In genomic region chr7:4169505-4169904, GRCh38 we compare ENCODE assay signal across 23 cellular contexts.
A peak's percentile ranks its signal among the peaks of the same experiment; 100 is the strongest.
DNase-seq lines count a peak whose midpoint lies in the region; ATAC-seq and TF ChIP-seq lines count a peak whose summit lies in the region.
"Had no signal": no experiment of that assay in that cellular context is flagged by ENCODE, and none has a peak within 500 bp of the region (broad histone marks: within the 10 kb centered on the region; RNA-seq: fewer than 3 reads in every experiment).

No MANE protein-coding gene starts in this region.

- in situ Hi-C loops in GM13976 (cut with MboI; ENCODE audit: low sequenced_read_pairs, unreplicated experiment) = no loop called here

- H3K4me3 ChIP-seq in epithelial cell of esophagus (ENCODE audit: low read length) (no peak overlapping the region), neuronal stem cell (ENCODE audit: low read length in 2 of 2) (no peak overlapping the region)
- H3K4me3 ChIP-seq: esophagus squamous epithelium, HAP-1, left ventricle myocardium inferior, right lobe of liver, tibial nerve had no signal

- H3K23ac ChIP-seq in neuronal stem cell (ENCODE audit: low read depth, low read length, poor library complexity) = peak overlapping the region; percentile 87

- no peaks in the 10 kb centered on the region for H3K27me3 ChIP-seq in neuronal stem cell (ENCODE audit: control insufficient read depth in 3 of 3, insufficient read depth in 3 of 3, low read depth in 1 of 3, low read length in 3 of 3)
- H3K27me3 ChIP-seq: right lobe of liver, tibial nerve had no signal

- no peak overlapping the region for H2BK120ac ChIP-seq in neuronal stem cell (ENCODE audit: low read depth, low read length)

- H4K8ac ChIP-seq in neuronal stem cell (ENCODE audit: low read depth, low read length) = no peak overlapping the region

- peak overlapping the region; percentile 60 for H2AK5ac ChIP-seq in neuronal stem cell (ENCODE audit: low read depth, low read length)

- H2BK12ac ChIP-seq in neuronal stem cell (ENCODE audit: low read length) = no peak overlapping the region

- H3K36me3 ChIP-seq in neuronal stem cell (replicated peaks in 1 of 2; ENCODE audit: control insufficient read depth in 2 of 2, insufficient read depth in 2 of 2, low read length in 2 of 2) = no peaks in the 10 kb centered on the region
- H3K36me3 ChIP-seq: esophagus squamous epithelium, HAP-1, left ventricle myocardium inferior, right lobe of liver, tibial nerve had no signal

- H3K4ac ChIP-seq in neuronal stem cell (ENCODE audit: low read length) = no peak overlapping the region

- H3K79me1 ChIP-seq in neuronal stem cell (ENCODE audit: low read depth, low read length) = no peaks in the 10 kb centered on the region

- TF ChIP-seq CTCF in epithelial cell of esophagus (IDR thresholded peaks at IDR 0.05; ENCODE audit: insufficient read depth, low read depth, low read length, missing control alignments) (no peak), GM13976 (IDR thresholded peaks at IDR 0.05; ENCODE audit: borderline replicate concordance, control extremely low read depth, extremely low read depth, insufficient read depth, missing control alignments) (no peak)

- H4K91ac ChIP-seq in neuronal stem cell (ENCODE audit: low read depth, low read length, poor library complexity) = no peak overlapping the region

- no peak overlapping the region for H3K9ac ChIP-seq in neuronal stem cell (ENCODE audit: low read depth, low read length, poor library complexity)

- no CpG with 5 or more reads among the region's 10 CpGs for WGBS in neuronal stem cell (ENCODE audit: extremely low coverage in 2 of 2, insufficient read length in 2 of 2, insufficient replicate concordance in 1 of 2), 2 donors

- H3K27ac ChIP-seq in neuronal stem cell (replicated peaks; ENCODE audit: low read length) = no peak overlapping the region
- H3K27ac ChIP-seq: esophagus squamous epithelium, left ventricle myocardium inferior, right lobe of liver, tibial nerve had no signal

- no peaks in the 10 kb centered on the region for H3K9me3 ChIP-seq in neuronal stem cell (replicated peaks in 1 of 2; ENCODE audit: control insufficient read depth in 2 of 2, insufficient read depth in 1 of 2, low read depth in 1 of 2, low read length in 2 of 2)
- H3K9me3 ChIP-seq: Caco-2, esophagus squamous epithelium, HAP-1, left ventricle myocardium inferior, right lobe of liver, tibial nerve had no signal

- no peak overlapping the region for H3K18ac ChIP-seq in neuronal stem cell (ENCODE audit: low read length)

- no peak overlapping the region for H2BK5ac ChIP-seq in neuronal stem cell (ENCODE audit: low read length)

- no peak overlapping the region for H2BK15ac ChIP-seq in neuronal stem cell (ENCODE audit: low read length)

- H3K14ac ChIP-seq in neuronal stem cell (ENCODE audit: low read length) = peak overlapping the region; percentile 63

- peak; percentile 86 for DNase-seq in H4 (ENCODE audit: low spot score)
- DNase-seq in M059J (ENCODE audit: low read depth) = peak; percentile 25
- peak; percentile 21 for DNase-seq in epithelial cell of esophagus (ENCODE audit: low read depth)
- DNase-seq in neuronal stem cell (ENCODE audit: low spot score) = no peak
- no peak for DNase-seq in GM13976 (ENCODE audit: low spot score)
- no peak for DNase-seq in globus pallidus (ENCODE audit: low spot score)
- no peak for DNase-seq in superior temporal gyrus (ENCODE audit: extremely low spot score)
- DNase-seq: activated CD4-positive, alpha-beta memory T cell treated with anti-CD3 and anti-CD28 coated beads, Interleukin-2, amount 10 ng/mL, durations not matched to agents 7 days and 5 days; activated naive CD4-positive, alpha-beta T cell treated with anti-CD3 and anti-CD28 coated beads for 36 hours; AML-193; anterior cingulate cortex; Caco-2; effector CD4-positive, alpha-beta T cell; esophagus squamous epithelium; left ventricle myocardium inferior; NCI-H1930; right lobe of liver; Right ventricle myocardium superior; stimulated activated naive CD4-positive, alpha-beta T cell treated with Interleukin-2 at 50 U/mL for 16 hours; T-helper 17 cell had no signal

- H2AFZ ChIP-seq in neuronal stem cell (ENCODE audit: low read length) = no peak overlapping the region

- ATAC-seq in GM18517 (IDR thresholded peaks at IDR 0.05; ENCODE audit: unreplicated experiment) = no peak
- ATAC-seq: right lobe of liver, T-helper 17 cell had no signal

- no peaks in the 10 kb centered on the region for H3K4me1 ChIP-seq in neuronal stem cell (ENCODE audit: control insufficient read depth in 2 of 2, insufficient read depth in 1 of 2, low read depth in 1 of 2, low read length in 2 of 2)
- H3K4me1 ChIP-seq: Caco-2, HAP-1, left ventricle myocardium inferior, right lobe of liver, tibial nerve had no signal

- H3K4me2 ChIP-seq in neuronal stem cell (ENCODE audit: insufficient read depth, low read length, poor library complexity, severe bottlenecking) = no peak overlapping the region

Comparison
In these comparisons a context has a peak if more than half of its experiments do, and no peak if none do; other contexts are left out.
1. DNase-seq: peak in H4 (single experiment), M059J (single experiment) and epithelial cell of esophagus (single experiment); none in neuronal stem cell (single experiment), GM13976 (single experiment), globus pallidus (single experiment) and superior temporal gyrus (single experiment).